Comparison of ENCODE assay signal across 14 cellular contexts in the genomic region with DNA sequence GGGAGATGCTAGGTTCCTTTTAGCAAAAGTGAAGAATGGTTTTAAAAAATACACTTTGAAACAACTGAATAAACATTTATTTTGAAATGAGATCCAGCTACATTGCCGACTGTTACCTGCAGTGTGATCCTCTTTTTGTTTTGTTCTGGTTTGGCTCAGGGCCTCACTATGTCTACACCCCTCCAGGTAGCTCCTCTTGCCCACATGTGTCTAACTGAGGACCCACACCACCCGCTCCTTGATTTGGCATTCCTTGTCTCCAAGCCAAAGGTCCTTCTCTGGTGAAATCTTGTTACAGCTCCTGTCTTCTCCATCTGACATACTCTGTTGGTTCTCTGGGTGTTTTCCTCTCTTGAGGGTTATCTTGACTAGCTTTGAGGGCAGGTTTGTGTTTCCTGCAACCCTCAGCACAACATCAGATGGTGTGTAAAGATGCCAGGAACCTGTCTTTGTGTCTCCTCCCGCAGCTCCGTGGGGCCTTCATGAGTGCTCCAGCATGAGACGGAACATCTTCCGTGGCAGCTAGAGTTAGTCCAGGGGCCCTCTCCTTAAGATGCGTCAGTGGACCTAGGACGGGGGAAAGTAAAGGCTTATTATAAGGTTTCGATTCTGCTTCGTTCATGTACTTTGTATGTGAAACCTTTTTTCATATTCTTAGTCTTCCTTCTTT. TPM values are rescaled to one million over a fixed set of nuclear protein-coding genes. Genes with fewer than 3 reads are reported as not detected.
DNase-seq lines count a peak whose midpoint lies in the region; ATAC-seq lines count a peak whose summit lies in the region.
"Had no signal": no experiment of that assay in that cellular context is flagged by ENCODE, and none has a peak within 500 bp of the region (broad histone marks: within the 10 kb centered on the region; RNA-seq: fewer than 3 reads in every experiment).

No MANE protein-coding gene starts in this region.

- H3K36me3 Mint-ChIP-seq in activated CD4-positive, alpha-beta T cell treated with anti-CD3 and anti-CD28 coated beads, Interleukin-2, amount 10 ng/mL, durations not matched to agents 24 days and 14 days (ENCODE audit: low read depth) = peaks cover 10% of the 10 kb centered on the region
- no peaks in the 10 kb centered on the region for H3K36me3 Mint-ChIP-seq in activated naive CD8-positive, alpha-beta T cell treated with anti-CD3 and anti-CD28 coated beads, Interleukin-2, amount 50 U/mL, for 24 hours (ENCODE audit: low read depth)
- H3K36me3 Mint-ChIP-seq in stimulated activated effector memory CD8-positive, alpha-beta T cell treated with anti-CD3 and anti-CD28 coated beads, Interleukin-12 subunit alpha, Interleukin-12 subunit beta, amount 100 ng/mL, for 72 hours = no peaks in the 10 kb centered on the region

- no peak for DNase-seq in activated CD4-positive, CD25-positive, alpha-beta regulatory T cell (lab: John Stamatoyannopoulos, UW)
- peak; percentile 81 for DNase-seq in activated CD4-positive, alpha-beta T cell treated with anti-CD3 and anti-CD28 coated beads, Interleukin-2, amount 10 ng/mL, durations not matched to agents 24 days and 14 days
- no peak for DNase-seq in activated naive CD8-positive, alpha-beta T cell treated with anti-CD3 and anti-CD28 coated beads, Interleukin-2, amount 50 U/mL, for 24 hours
- DNase-seq in stimulated activated effector memory CD8-positive, alpha-beta T cell treated with anti-CD3 and anti-CD28 coated beads, Interleukin-12 subunit alpha, Interleukin-12 subunit beta, amount 100 ng/mL, for 72 hours (ENCODE audit: low spot score in 2 of 2) = no peak
- DNase-seq in LoVo (ENCODE audit: low spot score) (no peak), 8988T (no peak)
- DNase-seq: adrenal gland, Calu3, GM23248, NCI-H2171, Right ventricle myocardium superior, T1000 had no signal

- H3K9me3 Mint-ChIP-seq in activated CD4-positive, alpha-beta T cell treated with anti-CD3 and anti-CD28 coated beads, Interleukin-2, amount 10 ng/mL, durations not matched to agents 24 days and 14 days = peaks cover under 1% of the 10 kb centered on the region
- no peaks in the 10 kb centered on the region for H3K9me3 Mint-ChIP-seq in activated naive CD8-positive, alpha-beta T cell treated with anti-CD3 and anti-CD28 coated beads, Interleukin-2, amount 50 U/mL, for 24 hours
- H3K9me3 Mint-ChIP-seq in stimulated activated effector memory CD8-positive, alpha-beta T cell treated with anti-CD3 and anti-CD28 coated beads, Interleukin-12 subunit alpha, Interleukin-12 subunit beta, amount 100 ng/mL, for 72 hours = no peaks in the 10 kb centered on the region

- H3K4me1 Mint-ChIP-seq in activated CD4-positive, alpha-beta T cell treated with anti-CD3 and anti-CD28 coated beads, Interleukin-2, amount 10 ng/mL, durations not matched to agents 24 days and 14 days = peaks cover 71% of the 10 kb centered on the region
- H3K4me1 Mint-ChIP-seq in activated naive CD8-positive, alpha-beta T cell treated with anti-CD3 and anti-CD28 coated beads, Interleukin-2, amount 50 U/mL, for 24 hours = peaks cover 91% of the 10 kb centered on the region
- H3K4me1 Mint-ChIP-seq in stimulated activated effector memory CD8-positive, alpha-beta T cell treated with anti-CD3 and anti-CD28 coated beads, Interleukin-12 subunit alpha, Interleukin-12 subunit beta, amount 100 ng/mL, for 72 hours = peaks cover 68% of the 10 kb centered on the region

- intact Hi-C loops in activated CD4-positive, alpha-beta T cell treated with anti-CD3 and anti-CD28 coated beads, Interleukin-2, amount 10 ng/mL, durations not matched to agents 24 days and 14 days (cut with micrococcal nuclease) = loop anchor here (10.0 kb wide), 1 partner anchor 635 kb away; no protein-coding TSS in a partner anchor

- peak overlapping the region; percentile 79 for H3K4me3 Mint-ChIP-seq in activated CD4-positive, alpha-beta T cell treated with anti-CD3 and anti-CD28 coated beads, Interleukin-2, amount 10 ng/mL, durations not matched to agents 24 days and 14 days
- H3K4me3 Mint-ChIP-seq in activated naive CD8-positive, alpha-beta T cell treated with anti-CD3 and anti-CD28 coated beads, Interleukin-2, amount 50 U/mL, for 24 hours = peak overlapping the region; percentile 68
- H3K4me3 Mint-ChIP-seq in stimulated activated effector memory CD8-positive, alpha-beta T cell treated with anti-CD3 and anti-CD28 coated beads, Interleukin-12 subunit alpha, Interleukin-12 subunit beta, amount 100 ng/mL, for 72 hours = peak overlapping the region; percentile 31

- ATAC-seq in activated CD4-positive, CD25-positive, alpha-beta regulatory T cell treated with anti-CD3 and anti-CD28 coated beads, Interleukin-2, amount 50 U/mL, for 24 hours = peak; percentile 27 to 32
- ATAC-seq in activated naive CD8-positive, alpha-beta T cell treated with anti-CD3 and anti-CD28 coated beads, Interleukin-2, amount 50 U/mL, for 24 hours = peak; percentile 45
- peak; percentile 44 for ATAC-seq in stimulated activated effector memory CD8-positive, alpha-beta T cell treated with anti-CD3 and anti-CD28 coated beads, Interleukin-12 subunit alpha, Interleukin-12 subunit beta, amount 100 ng/mL, for 72 hours
- ATAC-seq in GM21381 (IDR thresholded peaks at IDR 0.05; ENCODE audit: unreplicated experiment) = no peak

- peak overlapping the region; percentile 77 for H3K27ac Mint-ChIP-seq in activated CD4-positive, alpha-beta T cell treated with anti-CD3 and anti-CD28 coated beads, Interleukin-2, amount 10 ng/mL, durations not matched to agents 24 days and 14 days
- peak overlapping the region; percentile 52 for H3K27ac Mint-ChIP-seq in activated naive CD8-positive, alpha-beta T cell treated with anti-CD3 and anti-CD28 coated beads, Interleukin-2, amount 50 U/mL, for 24 hours
- peak overlapping the region; percentile 58 for H3K27ac Mint-ChIP-seq in stimulated activated effector memory CD8-positive, alpha-beta T cell treated with anti-CD3 and anti-CD28 coated beads, Interleukin-12 subunit alpha, Interleukin-12 subunit beta, amount 100 ng/mL, for 72 hours

- no peaks in the 10 kb centered on the region for H3K27me3 Mint-ChIP-seq in activated CD4-positive, alpha-beta T cell treated with anti-CD3 and anti-CD28 coated beads, Interleukin-2, amount 10 ng/mL, durations not matched to agents 24 days and 14 days
- no peaks in the 10 kb centered on the region for H3K27me3 Mint-ChIP-seq in activated naive CD8-positive, alpha-beta T cell treated with anti-CD3 and anti-CD28 coated beads, Interleukin-2, amount 50 U/mL, for 24 hours

RNA-seq across cellular contexts. Expression of a gene that starts 32.1 kb away (rescaled TPM):
- 41.2 and 42.6 TPM in 2 replicates for total RNA-seq in activated CD4-positive, alpha-beta T cell treated with anti-CD3 and anti-CD28 coated beads, Interleukin-2, amount 10 ng/mL, durations not matched to agents 24 days and 14 days
